ENCODE assay signal across 18 cellular contexts in the genomic region with DNA sequence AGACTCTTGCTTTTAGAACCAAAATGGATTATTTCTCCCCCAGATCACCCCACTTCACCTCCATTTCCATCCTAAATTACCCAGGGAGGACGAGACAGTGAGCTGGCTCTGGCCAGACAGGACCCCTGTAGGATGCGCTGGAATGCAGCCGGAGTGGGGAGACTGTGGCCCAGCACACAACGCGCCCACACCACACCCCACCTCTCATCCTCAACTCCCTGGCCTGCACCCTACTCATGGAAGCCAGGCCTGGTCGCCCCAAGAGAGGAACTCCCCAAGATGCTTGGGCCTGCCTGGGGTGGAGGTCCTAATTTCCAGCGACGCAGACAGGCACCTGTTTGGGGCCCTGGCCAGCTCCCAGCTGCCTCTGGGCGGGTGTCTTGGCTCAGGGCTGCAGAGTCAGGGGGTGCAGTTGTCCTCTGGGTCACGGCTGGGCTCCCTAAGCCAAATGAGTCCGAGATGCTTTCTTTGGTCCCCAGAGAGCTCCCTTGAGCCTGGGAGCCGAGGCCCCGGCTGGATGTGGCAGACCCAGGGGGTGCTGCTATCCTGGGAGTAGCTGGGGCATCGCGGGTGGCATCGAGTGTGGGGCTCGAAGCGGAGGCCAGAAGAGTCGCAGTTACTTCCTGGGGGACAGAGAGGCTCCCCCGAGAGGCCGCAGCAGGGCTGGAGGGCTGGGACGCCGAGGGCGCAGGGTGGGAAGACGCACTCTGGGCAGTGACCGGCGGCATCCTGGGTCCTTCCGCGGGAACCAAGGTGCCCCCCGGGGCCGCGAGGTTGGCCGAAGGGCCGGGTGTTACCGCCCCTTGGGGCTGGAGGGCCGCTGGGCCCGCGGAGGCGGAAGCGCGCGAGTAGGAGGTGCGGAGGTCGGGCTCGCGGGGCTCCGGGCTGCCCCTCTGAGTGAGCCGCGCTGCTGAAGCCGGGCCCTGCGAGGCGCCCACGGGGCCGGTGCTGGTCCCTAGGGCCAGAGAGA. TPM values are rescaled to one million over a fixed set of nuclear protein-coding genes. Genes with fewer than 3 reads are reported as not detected.
DNase-seq lines count a peak whose midpoint lies in the region; ATAC-seq and TF ChIP-seq lines count a peak whose summit lies in the region.
"Had no signal": no experiment of that assay in that cellular context is flagged by ENCODE, and none has a peak within 500 bp of the region (broad histone marks: within the 10 kb centered on the region; RNA-seq: fewer than 3 reads in every experiment).

No MANE protein-coding gene starts in this region.

- POLR2A ChIA-PET in AG04449 (lab: Yijun Ruan, JAX) (no interaction called here), activated B cell treated with CpG ODN at 0.5 μM for 24 hours (lab: Charles Lee) (interaction anchor here (0.7 kb wide), 1 partner anchor 394 kb away, joined by 3 read pairs; no protein-coding TSS in a partner anchor), Caco-2 (lab: Charles Lee) (no interaction called here)

- H3K27ac ChIP-seq in psoas muscle = no peak overlapping the region
- H3K27ac ChIP-seq: A549, epithelial cell of prostate, VCaP had no signal

- H3K27me3 Mint-ChIP-seq in activated B cell treated with CpG ODN at 0.5 μM for 24 hours = peaks cover 4% of the 10 kb centered on the region
- no peaks in the 10 kb centered on the region for H3K27me3 Mint-ChIP-seq in Caco-2 (ENCODE audit: insufficient read depth, unreplicated experiment)

- intact Hi-C loops in activated B cell treated with CpG ODN at 0.5 μM for 24 hours (cut with micrococcal nuclease) = no loop called here
- intact Hi-C loops in cardiac septum (cut with DNase I) = no loop called here
- intact Hi-C loops in psoas muscle (cut with DNase I) = no loop called here
- intact Hi-C loops in Caco-2 (cut with micrococcal nuclease; ENCODE audit: unreplicated experiment) = no loop called here

- no TSS peak for BruUV-seq in Caco-2 (replicated peaks; lab: Mats Ljungman, UMichigan)

- peak overlapping the region; percentile 36 for H3K4me3 Mint-ChIP-seq in activated B cell treated with CpG ODN at 0.5 μM for 24 hours
- no peak overlapping the region for H3K4me3 Mint-ChIP-seq in Caco-2 (ENCODE audit: unreplicated experiment)

- H3K27me3 ChIP-seq in psoas muscle (ENCODE audit: insufficient read depth in 3 of 3, low read length in 2 of 3) (peaks cover 0 to 13% (median 0%) of the 10 kb centered on the region in 3 donors), Caco-2 (replicated peaks; ENCODE audit: control insufficient read depth, insufficient read depth, low read length) (no peaks in the 10 kb centered on the region)

- H3K4me1 Mint-ChIP-seq in activated B cell treated with CpG ODN at 0.5 μM for 24 hours (peaks cover 34% of the 10 kb centered on the region), Caco-2 (ENCODE audit: low read depth, unreplicated experiment) (no peaks in the 10 kb centered on the region)

- H3K36me3 Mint-ChIP-seq in activated B cell treated with CpG ODN at 0.5 μM for 24 hours (ENCODE audit: low read depth) (no peaks in the 10 kb centered on the region), Caco-2 (ENCODE audit: insufficient read depth, unreplicated experiment) (no peaks in the 10 kb centered on the region)

- H3K27ac Mint-ChIP-seq in activated B cell treated with CpG ODN at 0.5 μM for 24 hours (peak overlapping the region; percentile 57), Caco-2 (ENCODE audit: unreplicated experiment) (no peak overlapping the region)

- H3K9me3 Mint-ChIP-seq in activated B cell treated with CpG ODN at 0.5 μM for 24 hours (no peaks in the 10 kb centered on the region), Caco-2 (ENCODE audit: unreplicated experiment) (no peaks in the 10 kb centered on the region)

- peaks cover 4% of the 10 kb centered on the region for H3K4me1 ChIP-seq in psoas muscle
- H3K4me1 ChIP-seq in Caco-2 = no peaks in the 10 kb centered on the region
- H3K4me1 ChIP-seq: A549 had no signal

- H3K4me3 ChIP-seq in AG04449 (ENCODE audit: low read depth, low read length) (peak overlapping the region; percentile 3; the same call in 1 of the 2 replicates), psoas muscle (peak overlapping the region; percentile 52), Caco-2 (ENCODE audit: low read depth, low read length) (no peak overlapping the region)
- H3K4me3 ChIP-seq: A549 had no signal

- H3K36me3 ChIP-seq in psoas muscle (ENCODE audit: insufficient read depth in 1 of 2, low read depth in 1 of 2) = no peaks in the 10 kb centered on the region
- no peaks in the 10 kb centered on the region for H3K36me3 ChIP-seq in Caco-2 (ENCODE audit: control insufficient read depth, insufficient read depth, low read length)

- 28 to 39% (median 28%) methylated on average over 35 to 54 of the region's 54 CpGs for WGBS in psoas muscle, 3 donors

- ATAC-seq in activated B cell treated with CpG ODN at 0.5 μM for 24 hours (ENCODE audit: low read depth) (peak; percentile 63), psoas muscle (peak; percentile 19 to 55 (median 54))

- DNase-seq in AG04449 (ENCODE audit: low read depth, low spot score) (no peak), activated B cell treated with CpG ODN at 0.5 μM for 24 hours (peak; percentile 48), cardiac septum (ENCODE audit: low spot score) (peak; percentile 69), psoas muscle (peak in 1 of 2 donors; percentile 23), COLO829 (ENCODE audit: low spot score) (no peak), Caco-2 (no peak), putamen (ENCODE audit: low spot score) (no peak)
- DNase-seq in activated effector memory CD4-positive, alpha-beta T cell treated with Interleukin-2 at 50 U/mL for 16 hours = no peak
- DNase-seq: DND-41; NCI-H1105 treated with DMSO at 0.1 percent for 48 hours; NCI-H526 treated with DMSO at 0.1 percent for 48 hours; SHP77 treated with DMSO at 0.1 percent for 48 hours; stimulated activated CD4-positive, alpha-beta T cell treated with anti-CD3 and anti-CD28 coated beads, Interleukin-2, amount 100 ng/mL, for 24 hours had no signal

- TF ChIP-seq CTCF in AG04449 (IDR thresholded peaks at IDR 0.05; ENCODE audit: insufficient read depth, low read length, missing control alignments) (no peak), activated B cell treated with CpG ODN at 0.5 μM for 24 hours (IDR thresholded peaks at IDR 0.05) (no peak), psoas muscle (IDR thresholded peaks at IDR 0.05) (no peak), Caco-2 (IDR thresholded peaks at IDR 0.05; ENCODE audit: insufficient read depth in 1 of 2, low read depth in 1 of 2, low read length in 1 of 2, severe bottlenecking in 1 of 2, unreplicated experiment in 1 of 2) (no peak)

- CTCF ChIA-PET in AG04449 (lab: Yijun Ruan, JAX) (interaction anchor here (1.0 to 11.0 kb wide), 3 partner anchors 14 to 45 kb away, joined by 3 to 125 read pairs (median 4); no protein-coding TSS in a partner anchor), activated B cell treated with CpG ODN at 0.5 μM for 24 hours (lab: Charles Lee) (no interaction called here), Caco-2 (lab: Charles Lee) (no interaction called here)

- H3K9me3 ChIP-seq in psoas muscle (no peaks in the 10 kb centered on the region), Caco-2 (no peaks in the 10 kb centered on the region)
- H3K9me3 ChIP-seq: A549 had no signal

RNA-seq across cellular contexts. Expression of a gene that starts 10.4 kb away (rescaled TPM):
- 1.7 and 2.9 TPM in 2 replicates for total RNA-seq in activated B cell treated with CpG ODN at 0.5 μM for 24 hours
- not detected for total RNA-seq in cardiac septum
- total RNA-seq in psoas muscle = under 1 TPM in 1 of 4 donors, not detected in 3; 0.22 TPM
- not detected for polyA plus RNA-seq in psoas muscle
- total RNA-seq in Caco-2 (2022) = not detected in 2 replicates
- total RNA-seq: HT1080 had no signal
- polyA plus RNA-seq: A549 had no signal

RNA-seq across cellular contexts. Expression of a gene that starts 26.5 kb away (rescaled TPM):
- total RNA-seq in activated B cell treated with CpG ODN at 0.5 μM for 24 hours (not detected in 2 replicates), cardiac septum (not detected), psoas muscle (not detected), Caco-2 (2022) (not detected in 2 replicates)
- polyA plus RNA-seq in psoas muscle = not detected
- total RNA-seq: HT1080 had no signal
- polyA plus RNA-seq: A549, neural cell had no signal

Comparison
In these comparisons a context has a peak if more than half of its experiments do, and no peak if none do; other contexts are left out.
1. DNase-seq: peak in activated B cell treated with CpG ODN at 0.5 μM for 24 hours (single experiment) and cardiac septum (single experiment); none in AG04449 (single experiment), COLO829 (single experiment), Caco-2 (0 of 2), activated effector memory CD4-positive, alpha-beta T cell treated with Interleukin-2 at 50 U/mL for 16 hours (single experiment) and putamen (single experiment).